8 cellular contexts compared by ENCODE assay signal in genomic region chr3:194489736-194490612, GRCh38. TPM values are rescaled to one million over a fixed set of nuclear protein-coding genes. Genes with fewer than 3 reads are reported as not detected.
A peak's percentile ranks its signal among the peaks of the same experiment; 100 is the strongest.
DNase-seq lines count a peak whose midpoint lies in the region; ATAC-seq lines count a peak whose summit lies in the region.

No MANE protein-coding gene starts in this region.

- no peaks in the 10 kb centered on the region for H3K27me3 Mint-ChIP-seq in activated CD4-positive, alpha-beta memory T cell treated with anti-CD3 and anti-CD28 coated beads, Interleukin-2, amount 10 ng/mL, durations not matched to agents 7 days and 5 days

- H3K4me3 Mint-ChIP-seq in activated CD4-positive, alpha-beta memory T cell treated with anti-CD3 and anti-CD28 coated beads, Interleukin-2, amount 10 ng/mL, durations not matched to agents 7 days and 5 days = no peak overlapping the region

- H3K36me3 Mint-ChIP-seq in activated CD4-positive, alpha-beta memory T cell treated with anti-CD3 and anti-CD28 coated beads, Interleukin-2, amount 10 ng/mL, durations not matched to agents 7 days and 5 days (ENCODE audit: low read depth) = peaks cover 24% of the 10 kb centered on the region

- no peaks in the 10 kb centered on the region for H3K9me3 Mint-ChIP-seq in activated CD4-positive, alpha-beta memory T cell treated with anti-CD3 and anti-CD28 coated beads, Interleukin-2, amount 10 ng/mL, durations not matched to agents 7 days and 5 days

- peak overlapping the region; percentile 38 for H3K27ac Mint-ChIP-seq in activated CD4-positive, alpha-beta memory T cell treated with anti-CD3 and anti-CD28 coated beads, Interleukin-2, amount 10 ng/mL, durations not matched to agents 7 days and 5 days

- peak; percentile 24 to 28 for DNase-seq in stimulated activated CD4-positive, alpha-beta T cell treated with anti-CD3 and anti-CD28 coated beads, Interleukin-2, amount 100 ng/mL, for 24 hours
- no peak for DNase-seq in stimulated activated CD4-positive, alpha-beta T cell treated with anti-CD3 and anti-CD28 coated beads, Interleukin-12 subunit alpha, Interleukin-12 subunit beta, amount 100 ng/mL, for 4 hours
- no peak for DNase-seq in activated CD4-positive, alpha-beta memory T cell treated with anti-CD3 and anti-CD28 coated beads, Interleukin-2, amount 10 ng/mL, durations not matched to agents 7 days and 5 days
- no peak for DNase-seq in NCI-H2171 (lab: John Stamatoyannopoulos, UW)
- DNase-seq in NCI-H748 (lab: John Stamatoyannopoulos, UW; ENCODE audit: unreplicated experiment) = no peak
- DNase-seq in amygdala (lab: John Stamatoyannopoulos, UW) = no peak
- DNase-seq in SHP77 treated with DMSO at 0.1 percent for 48 hours (lab: John Stamatoyannopoulos, UW) = no peak

- CTCF ChIA-PET in activated CD4-positive, alpha-beta memory T cell treated with anti-CD3 and anti-CD28 coated beads, Interleukin-2, amount 10 ng/mL, durations not matched to agents 7 days and 5 days (lab: Charles Lee) = interaction anchor here (0.9 to 1.2 kb wide), 4 partner anchors 11 to 182 kb away, joined by 3 to 4 read pairs (median 3); partner anchors contain the start of gene LSG1

- POLR2A ChIA-PET in activated CD4-positive, alpha-beta memory T cell treated with anti-CD3 and anti-CD28 coated beads, Interleukin-2, amount 10 ng/mL, durations not matched to agents 7 days and 5 days (lab: Charles Lee) = interaction anchor here (1.2 to 8.6 kb wide), 3 partner anchors 23 to 95 kb away, joined by 3 to 84 read pairs (median 6); no protein-coding TSS in a partner anchor

- ATAC-seq in HG02943 (IDR thresholded peaks at IDR 0.05; ENCODE audit: low read depth, unreplicated experiment) = peak; percentile 32

- H3K4me1 Mint-ChIP-seq in activated CD4-positive, alpha-beta memory T cell treated with anti-CD3 and anti-CD28 coated beads, Interleukin-2, amount 10 ng/mL, durations not matched to agents 7 days and 5 days = peaks cover 55% of the 10 kb centered on the region

RNA-seq across cellular contexts. Expression of gene ATP13A3, which starts 3.2 kb away (rescaled TPM):
- 10 to 100 TPM; 76.8 to 77.8 TPM for total RNA-seq in activated CD4-positive, alpha-beta memory T cell treated with anti-CD3 and anti-CD28 coated beads, Interleukin-2, amount 10 ng/mL, durations not matched to agents 7 days and 5 days

Comparison
In these comparisons a context has a peak if more than half of its experiments do, and no peak if none do; other contexts are left out.
1. DNase-seq: peak in stimulated activated CD4-positive, alpha-beta T cell treated with anti-CD3 and anti-CD28 coated beads, Interleukin-2, amount 100 ng/mL, for 24 hours (2 of 2); none in stimulated activated CD4-positive, alpha-beta T cell treated with anti-CD3 and anti-CD28 coated beads, Interleukin-12 subunit alpha, Interleukin-12 subunit beta, amount 100 ng/mL, for 4 hours (single experiment), activated CD4-positive, alpha-beta memory T cell treated with anti-CD3 and anti-CD28 coated beads, Interleukin-2, amount 10 ng/mL, durations not matched to agents 7 days and 5 days (single experiment), NCI-H2171 (single experiment), NCI-H748 (single experiment), amygdala (0 of 56) and SHP77 treated with DMSO at 0.1 percent for 48 hours (single experiment).